18 cellular contexts compared by ENCODE assay signal in genomic region chr2:200171761-200172482, GRCh38.
DNase-seq lines count a peak whose midpoint lies in the region; ATAC-seq and TF ChIP-seq lines count a peak whose summit lies in the region.
"Had no signal": no experiment of that assay in that cellular context is flagged by ENCODE, and none has a peak within 500 bp of the region (broad histone marks: within the 10 kb centered on the region; RNA-seq: fewer than 3 reads in every experiment).

No MANE protein-coding gene starts in this region.

- TF ChIP-seq CTCF in esophagus muscularis mucosa (IDR thresholded peaks at IDR 0.05) = no peak
- no peak for TF ChIP-seq CTCF in osteocyte (IDR thresholded peaks at IDR 0.05)
- TF ChIP-seq CTCF in GM10266 (IDR thresholded peaks at IDR 0.05; ENCODE audit: control insufficient read depth, insufficient read depth, low read depth, missing control alignments) = no peak

- peak overlapping the region; percentile 81 for H3K27ac Mint-ChIP-seq in osteocyte (ENCODE audit: unreplicated experiment)
- H3K27ac Mint-ChIP-seq: activated naive CD4-positive, alpha-beta T cell treated with anti-CD3 and anti-CD28 coated beads, Interleukin-2, amount 50 U/mL, for 24 hours had no signal

- no peaks in the 10 kb centered on the region for H3K27me3 ChIP-seq in esophagus muscularis mucosa
- H3K27me3 ChIP-seq: SJSA1 had no signal

- 90% methylated on average over 3 of the region's 4 CpGs for WGBS in esophagus muscularis mucosa

- H3K27me3 Mint-ChIP-seq in osteocyte (ENCODE audit: unreplicated experiment) = no peaks in the 10 kb centered on the region

- H3K36me3 Mint-ChIP-seq in osteocyte (ENCODE audit: unreplicated experiment) = no peaks in the 10 kb centered on the region
- H3K36me3 Mint-ChIP-seq: activated naive CD4-positive, alpha-beta T cell treated with anti-CD3 and anti-CD28 coated beads, Interleukin-2, amount 50 U/mL, for 24 hours had no signal

- peaks cover 44% of the 10 kb centered on the region for H3K4me1 Mint-ChIP-seq in osteocyte (ENCODE audit: unreplicated experiment)
- H3K4me1 Mint-ChIP-seq: activated naive CD4-positive, alpha-beta T cell treated with anti-CD3 and anti-CD28 coated beads, Interleukin-2, amount 50 U/mL, for 24 hours had no signal

- no peaks in the 10 kb centered on the region for H3K4me1 ChIP-seq in esophagus muscularis mucosa
- H3K4me1 ChIP-seq: parathyroid adenoma, SJSA1 had no signal

- intact Hi-C loops in esophagus muscularis mucosa (cut with DNase I) = no loop called here

- no peak overlapping the region for H3K4me3 Mint-ChIP-seq in osteocyte (ENCODE audit: unreplicated experiment)
- H3K4me3 Mint-ChIP-seq: activated naive CD4-positive, alpha-beta T cell treated with anti-CD3 and anti-CD28 coated beads, Interleukin-2, amount 50 U/mL, for 24 hours had no signal

- H3K9me3 Mint-ChIP-seq in osteocyte (ENCODE audit: unreplicated experiment) = peaks cover 8% of the 10 kb centered on the region
- H3K9me3 Mint-ChIP-seq: activated naive CD4-positive, alpha-beta T cell treated with anti-CD3 and anti-CD28 coated beads, Interleukin-2, amount 50 U/mL, for 24 hours had no signal

- TF ChIP-seq POLR2A in esophagus muscularis mucosa (IDR thresholded peaks at IDR 0.05; ENCODE audit: low read depth) = no peak

- TF ChIP-seq EP300 in esophagus muscularis mucosa (IDR thresholded peaks at IDR 0.05) = no peak

- DNase-seq in DMS53 treated with DMSO at 0.1 percent for 48 hours (lab: John Stamatoyannopoulos, UW; ENCODE audit: unreplicated experiment) (peak; percentile 2), NCI-H2171 treated with DMSO at 0.1 percent for 48 hours (lab: John Stamatoyannopoulos, UW) (peak; percentile 96), esophagus muscularis mucosa (ENCODE audit: extremely low spot score) (peak; percentile 81), osteocyte (ENCODE audit: extremely low spot score, unreplicated experiment) (no peak), GM10266 (ENCODE audit: extremely low spot score) (no peak), cerebellar nuclear complex (lab: John Stamatoyannopoulos, UW) (no peak)
- DNase-seq: activated CD4-positive, alpha-beta T cell treated with anti-CD3 and anti-CD28 coated beads, Interleukin-2, amount 50 U/mL, for 1 hour; Calu3; head of caudate nucleus; kidney; NCI-H1105 had no signal

- H3K27ac ChIP-seq in esophagus muscularis mucosa (replicated peaks in 1 of 4) = no peak overlapping the region
- H3K27ac ChIP-seq: HL-60, KMS-11, parathyroid adenoma, SJSA1 had no signal

- H3K36me3 ChIP-seq in esophagus muscularis mucosa = no peaks in the 10 kb centered on the region
- H3K36me3 ChIP-seq: SJSA1 had no signal

- H3K4me3 ChIP-seq in esophagus muscularis mucosa = no peak overlapping the region
- H3K4me3 ChIP-seq: SJSA1 had no signal

- H3K9me3 ChIP-seq in esophagus muscularis mucosa = no peaks in the 10 kb centered on the region
- H3K9me3 ChIP-seq: SJSA1 had no signal

- ATAC-seq in HG03432 (IDR thresholded peaks at IDR 0.05; ENCODE audit: unreplicated experiment) = no peak
- no peak for ATAC-seq in HG02884 (IDR thresholded peaks at IDR 0.05; ENCODE audit: unreplicated experiment)

Comparison
In these comparisons a context has a peak if more than half of its experiments do, and no peak if none do; other contexts are left out.
1. DNase-seq: peak in DMS53 treated with DMSO at 0.1 percent for 48 hours (single experiment), NCI-H2171 treated with DMSO at 0.1 percent for 48 hours (single experiment) and esophagus muscularis mucosa (single experiment); none in osteocyte (single experiment), GM10266 (single experiment) and cerebellar nuclear complex (0 of 2).